Comparison of ENCODE assay signal across 9 cellular contexts in the genomic region with DNA sequence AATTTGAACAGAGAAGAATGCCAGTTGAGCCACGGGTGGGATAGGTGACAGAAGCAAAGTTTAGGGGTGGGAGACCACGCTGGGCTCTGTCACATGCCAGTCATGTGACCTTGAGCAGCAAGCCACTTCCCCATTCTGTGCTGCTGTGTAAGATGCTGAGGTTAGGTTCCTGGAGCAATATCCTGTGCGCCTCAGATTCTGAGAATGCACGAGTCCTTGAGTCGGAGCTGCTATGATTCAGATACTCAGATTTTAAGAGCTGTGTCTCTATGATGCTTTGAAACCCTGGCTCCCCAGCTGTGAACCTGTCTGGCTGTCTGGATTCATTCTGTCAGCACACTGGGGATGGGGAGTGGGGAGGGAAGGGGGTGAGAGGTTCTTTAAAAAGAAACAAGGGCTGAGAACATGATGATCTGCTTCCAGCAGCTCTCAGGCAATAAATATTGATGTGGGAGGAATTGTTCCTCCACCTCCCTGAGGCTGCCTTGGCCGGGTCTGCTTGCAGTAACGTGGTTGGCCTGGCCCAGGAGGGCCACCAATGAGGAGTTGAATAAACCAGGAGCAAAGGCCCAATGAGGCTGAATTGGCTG. TPM values are rescaled to one million over a fixed set of nuclear protein-coding genes. Genes with fewer than 3 reads are reported as not detected.
DNase-seq lines count a peak whose midpoint lies in the region; ATAC-seq and TF ChIP-seq lines count a peak whose summit lies in the region.
"Had no signal": no experiment of that assay in that cellular context is flagged by ENCODE, and none has a peak within 500 bp of the region (broad histone marks: within the 10 kb centered on the region; RNA-seq: fewer than 3 reads in every experiment).

No MANE protein-coding gene starts in this region.

- H3K4me1 ChIP-seq in transverse colon, result peaks cover 0 to 17% (median 3%) of the 10 kb centered on the region in 4 donors

- no peaks in the 10 kb centered on the region for H3K27me3 ChIP-seq in transverse colon

- in situ Hi-C loops in transverse colon (cut with MboI; ENCODE audit: low pct_ligation_motif_present in 1 of 4, low pct_unique_long_range_greater_than_20kb in 1 of 4, low sequenced_read_pairs in 3 of 4), result no loop called here

- H3K4me1 Mint-ChIP-seq in activated naive CD8-positive, alpha-beta T cell treated with anti-CD3 and anti-CD28 coated beads for 36 hours, result peaks cover 10% of the 10 kb centered on the region

- peak; percentile 81 for DNase-seq in Right ventricle myocardium inferior (ENCODE audit: missing footprints)
- no peak for DNase-seq in cardiac septum (ENCODE audit: low spot score)
- peak; percentile 9 for DNase-seq in activated naive CD8-positive, alpha-beta T cell treated with anti-CD3 and anti-CD28 coated beads for 36 hours
- DNase-seq in left colon, result peak in 1 of 2 donors; percentile 13
- no peak for DNase-seq in transverse colon
- DNase-seq in HPDE6-E6E7 (ENCODE audit: extremely low spot score), result no peak
- DNase-seq: natural killer cell had no signal

- peak overlapping the region; percentile 16 to 62 (median 42) for H3K27ac ChIP-seq in transverse colon

- no peaks in the 10 kb centered on the region for H3K27me3 Mint-ChIP-seq in activated naive CD8-positive, alpha-beta T cell treated with anti-CD3 and anti-CD28 coated beads for 36 hours

- H3K36me3 ChIP-seq in transverse colon, result no peaks in the 10 kb centered on the region

- no peak overlapping the region for H3K4me3 ChIP-seq in transverse colon

- intact Hi-C loops in Right ventricle myocardium inferior (cut with DNase I) (no loop called here), cardiac septum (cut with DNase I) (no loop called here), left colon (cut with DNase I, micrococcal nuclease) (no loop called here), transverse colon (cut with DNase I; ENCODE audit: low total_unique reads) (no loop called here)

- TF ChIP-seq EP300 in transverse colon (IDR thresholded peaks at IDR 0.05; ENCODE audit: low read depth), result no peak

- no peak for TF ChIP-seq CTCF in transverse colon (IDR thresholded peaks at IDR 0.05)

- ATAC-seq in Right ventricle myocardium inferior (peak; percentile 78), left colon (peak; percentile 34), HG03196 (IDR thresholded peaks at IDR 0.05; ENCODE audit: unreplicated experiment) (no peak), HG03108 (IDR thresholded peaks at IDR 0.05; ENCODE audit: unreplicated experiment) (no peak)

- no peaks in the 10 kb centered on the region for H3K9me3 ChIP-seq in transverse colon

- H3K27ac Mint-ChIP-seq in activated naive CD8-positive, alpha-beta T cell treated with anti-CD3 and anti-CD28 coated beads for 36 hours, result peak overlapping the region; percentile 2

- no peak for TF ChIP-seq POLR2A in transverse colon (IDR thresholded peaks at IDR 0.05)

- no peaks in the 10 kb centered on the region for H3K9me3 Mint-ChIP-seq in activated naive CD8-positive, alpha-beta T cell treated with anti-CD3 and anti-CD28 coated beads for 36 hours
- H3K9me3 Mint-ChIP-seq: natural killer cell had no signal

- no peak overlapping the region for H3K4me3 Mint-ChIP-seq in activated naive CD8-positive, alpha-beta T cell treated with anti-CD3 and anti-CD28 coated beads for 36 hours
- H3K4me3 Mint-ChIP-seq: natural killer cell had no signal

- 20 to 40% methylated on average over 1 to 7 of the region's 7 CpGs for WGBS in transverse colon (ENCODE audit: low coverage in 1 of 2), 2 donors

- H3K36me3 Mint-ChIP-seq in activated naive CD8-positive, alpha-beta T cell treated with anti-CD3 and anti-CD28 coated beads for 36 hours, result no peaks in the 10 kb centered on the region
- H3K36me3 Mint-ChIP-seq: natural killer cell had no signal

RNA-seq across cellular contexts. Expression of gene SLCO2B1, which starts 24.0 kb away (rescaled TPM):
- total RNA-seq in Right ventricle myocardium inferior (33.4 TPM), cardiac septum (14.3 TPM), left colon (10 to 100 TPM; 65.9 to 71.5 TPM), transverse colon (100 to 1,000 TPM in 3 of 4 donors, 10 to 100 TPM in 1; 72.9 to 165 (median 111) TPM)
- not detected for total RNA-seq in activated naive CD8-positive, alpha-beta T cell treated with anti-CD3 and anti-CD28 coated beads for 36 hours
- total RNA-seq: natural killer cell had no signal

Comparison
In these comparisons a context has a peak if more than half of its experiments do, and no peak if none do; other contexts are left out.
1. DNase-seq: peak in Right ventricle myocardium inferior (single experiment) and activated naive CD8-positive, alpha-beta T cell treated with anti-CD3 and anti-CD28 coated beads for 36 hours (single experiment); none in cardiac septum (single experiment), transverse colon (single experiment) and HPDE6-E6E7 (single experiment).
2. ATAC-seq: peak in Right ventricle myocardium inferior (single experiment) and left colon (single experiment); none in HG03196 (single experiment) and HG03108 (single experiment).
3. RNA of gene SLCO2B1, which starts 24.0 kb away (total RNA-seq): 72.9 to 165 TPM in transverse colon, 65.9 to 71.5 TPM in left colon, 33.4 TPM in Right ventricle myocardium inferior (single experiment) and 14.3 TPM in cardiac septum (single experiment); not detected in activated naive CD8-positive, alpha-beta T cell treated with anti-CD3 and anti-CD28 coated beads for 36 hours; every median in the first group is over 10 times any median in the second.